Comparison of ENCODE assay signal across 13 cellular contexts in the genomic region with DNA sequence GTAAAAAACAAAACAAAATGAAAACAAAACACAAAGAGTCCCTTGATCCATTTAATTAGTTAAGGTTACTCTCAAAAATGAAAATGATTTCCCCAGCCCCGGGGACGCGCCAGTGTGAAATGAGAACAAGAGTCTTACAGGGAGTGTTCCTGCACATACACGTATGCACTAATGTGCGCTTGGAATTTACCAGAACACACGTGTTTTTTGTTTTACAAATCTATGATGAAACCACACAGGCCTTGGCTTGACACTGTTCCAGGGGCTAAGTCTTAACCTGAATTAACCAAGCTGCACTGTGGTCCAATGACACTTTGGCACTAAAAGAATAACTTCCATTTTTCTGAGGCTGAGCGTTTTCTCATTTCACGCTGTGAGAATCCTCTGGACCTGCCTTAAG.
DNase-seq lines count a peak whose midpoint lies in the region; ATAC-seq, FAIRE-seq and TF ChIP-seq lines count a peak whose summit lies in the region.
"Had no signal": no experiment of that assay in that cellular context is flagged by ENCODE, and none has a peak within 500 bp of the region (broad histone marks: within the 10 kb centered on the region; RNA-seq: fewer than 3 reads in every experiment).

No MANE protein-coding gene starts in this region.

- peaks cover 0 to 98% (median 89%) of the 10 kb centered on the region in 12 donors for H3K4me1 ChIP-seq in heart left ventricle
- peaks cover 25 to 74% of the 10 kb centered on the region in 2 donors for H3K4me1 ChIP-seq in muscle layer of duodenum (ENCODE audit: control insufficient read depth in 1 of 2, insufficient read depth in 2 of 2, low read length in 2 of 2)
- H3K4me1 ChIP-seq in uterus, result peaks cover 35 to 65% of the 10 kb centered on the region in 2 donors

- TF ChIP-seq POLR2A in heart left ventricle (IDR thresholded peaks at IDR 0.05), result no peak
- no peak for TF ChIP-seq POLR2A in uterus (IDR thresholded peaks at IDR 0.05)

- WGBS in heart left ventricle, 4 donors, result 70 to 75% (median 70%) methylated on average over 8 of the region's 8 CpGs

- H3K36me3 ChIP-seq in heart left ventricle (peaks cover 0 to 44% (median 2%) of the 10 kb centered on the region in 9 donors), muscle layer of duodenum (ENCODE audit: control insufficient read depth in 1 of 2, insufficient read depth in 2 of 2, low read length in 2 of 2) (peaks cover 0 to 8% of the 10 kb centered on the region in 2 donors), uterus (no peaks in the 10 kb centered on the region)
- H3K36me3 ChIP-seq: tibial nerve had no signal

- DNase-seq in heart left ventricle, result no peak
- no peak for DNase-seq in left ventricle myocardium superior
- DNase-seq in epithelial cell of prostate (ENCODE audit: low read depth, low spot score), result peak; percentile 36
- peak; percentile 51 to 56 for DNase-seq in uterus
- DNase-seq in islet precursor cell, result no peak
- no peak for DNase-seq in D721Med (ENCODE audit: insufficient read length, low spot score)
- DNase-seq: DND-41; NCI-H2081; NK-92 treated with Interleukin-12 subunit alpha and Interleukin-12 subunit beta, amount 100 ng/mL, for 24 hours; spleen had no signal

- TF ChIP-seq CTCF in heart left ventricle (IDR thresholded peaks at IDR 0.05), result no peak
- TF ChIP-seq CTCF in uterus (IDR thresholded peaks at IDR 0.05), result no peak
- TF ChIP-seq CTCF in D721Med (IDR thresholded peaks at IDR 0.05; ENCODE audit: insufficient read depth, missing control alignments), result no peak

- ATAC-seq in heart left ventricle, result no peak
- no peak for ATAC-seq in left ventricle myocardium superior
- ATAC-seq in SK-N-SH treated with all-trans-retinoic acid at 6 μM for 48 hours, result no peak

- intact Hi-C loops in heart left ventricle (cut with DNase I), result no loop called here
- intact Hi-C loops in left ventricle myocardium superior (cut with micrococcal nuclease), result no loop called here
- intact Hi-C loops in uterus (cut with DNase I; ENCODE audit: low total_unique reads), result no loop called here

- no peak overlapping the region for H3K4me3 ChIP-seq in heart left ventricle
- H3K4me3 ChIP-seq in muscle layer of duodenum (ENCODE audit: low read depth in 1 of 2, low read length in 2 of 2), result no peak overlapping the region
- H3K4me3 ChIP-seq in uterus, result no peak overlapping the region
- H3K4me3 ChIP-seq: tibial nerve had no signal

- H3K27ac ChIP-seq in heart left ventricle, result peak overlapping the region in 8 of 12 donors; percentile 15 to 92 (median 48)
- H3K27ac ChIP-seq in epithelial cell of prostate, result peak overlapping the region; percentile 17
- H3K27ac ChIP-seq in muscle layer of duodenum (ENCODE audit: low read length), result peak overlapping the region; percentile 6
- H3K27ac ChIP-seq in uterus, result peak overlapping the region; percentile 67 to 78

- H3K27me3 ChIP-seq in heart left ventricle, result no peaks in the 10 kb centered on the region
- no peaks in the 10 kb centered on the region for H3K27me3 ChIP-seq in muscle layer of duodenum (ENCODE audit: low read depth, low read length)
- H3K27me3 ChIP-seq in uterus, result no peaks in the 10 kb centered on the region
- H3K27me3 ChIP-seq: spleen, tibial nerve had no signal

- no peak for FAIRE-seq in D721Med (lab: Jason Lieb, UNC)

- no peaks in the 10 kb centered on the region for H3K9me3 ChIP-seq in heart left ventricle
- H3K9me3 ChIP-seq in muscle layer of duodenum (ENCODE audit: control insufficient read depth in 1 of 2, low read length in 2 of 2), result no peaks in the 10 kb centered on the region
- no peaks in the 10 kb centered on the region for H3K9me3 ChIP-seq in uterus
- H3K9me3 ChIP-seq: spleen, tibial nerve had no signal

TF ChIP-seq in SK-N-SH treated with all-trans-retinoic acid at 6 μM for 48 hours, 23 proteins besides CTCF, POLR2A, EP300 and RAD21:
- TF ChIP-seq CSDC2 (CRISPR knock-in tag; IDR thresholded peaks at IDR 0.05) (no peak), TCF4 (CRISPR knock-in tag; IDR thresholded peaks at IDR 0.05; ENCODE audit: borderline replicate concordance) (no peak), RARB (CRISPR knock-in tag; IDR thresholded peaks at IDR 0.05) (no peak), ZNF70 (CRISPR knock-in tag; IDR thresholded peaks at IDR 0.05) (no peak), ISL1 (CRISPR knock-in tag; IDR thresholded peaks at IDR 0.05) (no peak), OSR1 (CRISPR knock-in tag; IDR thresholded peaks at IDR 0.05) (no peak), ZFP30 (CRISPR knock-in tag; IDR thresholded peaks at IDR 0.05) (no peak), SNAI2 (CRISPR knock-in tag; IDR thresholded peaks at IDR 0.05) (no peak), ZNF8 (CRISPR knock-in tag; IDR thresholded peaks at IDR 0.05) (no peak), BACH2 (CRISPR knock-in tag; IDR thresholded peaks at IDR 0.05; ENCODE audit: borderline replicate concordance) (no peak), GLIS3 (CRISPR knock-in tag; IDR thresholded peaks at IDR 0.05) (no peak), TOX (CRISPR knock-in tag; IDR thresholded peaks at IDR 0.05; ENCODE audit: borderline replicate concordance) (no peak), ZNF565 (CRISPR knock-in tag; conservative IDR thresholded peaks at IDR 0.05; ENCODE audit: low read depth) (no peak), ARNTL (CRISPR knock-in tag; IDR thresholded peaks at IDR 0.05; ENCODE audit: borderline replicate concordance, low read depth) (no peak), ZC3H10 (CRISPR knock-in tag; IDR thresholded peaks at IDR 0.05) (no peak)
- TF ChIP-seq, protein P1, sequence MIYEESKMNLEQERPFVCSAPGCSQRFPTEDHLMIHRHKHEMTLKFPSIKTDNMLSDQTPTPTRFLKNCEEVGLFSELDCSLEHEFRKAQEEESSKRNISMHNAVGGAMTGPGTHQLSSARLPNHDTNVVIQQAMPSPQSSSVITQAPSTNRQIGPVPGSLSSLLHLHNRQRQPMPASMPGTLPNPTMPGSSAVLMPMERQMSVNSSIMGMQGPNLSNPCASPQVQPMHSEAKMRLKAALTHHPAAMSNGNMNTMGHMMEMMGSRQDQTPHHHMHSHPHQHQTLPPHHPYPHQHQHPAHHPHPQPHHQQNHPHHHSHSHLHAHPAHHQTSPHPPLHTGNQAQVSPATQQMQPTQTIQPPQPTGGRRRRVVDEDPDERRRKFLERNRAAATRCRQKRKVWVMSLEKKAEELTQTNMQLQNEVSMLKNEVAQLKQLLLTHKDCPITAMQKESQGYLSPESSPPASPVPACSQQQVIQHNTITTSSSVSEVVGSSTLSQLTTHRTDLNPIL (CRISPR knock-in tag; IDR thresholded peaks at IDR 0.05; ENCODE audit: low read depth), result no peak
- TF ChIP-seq, protein P2, sequence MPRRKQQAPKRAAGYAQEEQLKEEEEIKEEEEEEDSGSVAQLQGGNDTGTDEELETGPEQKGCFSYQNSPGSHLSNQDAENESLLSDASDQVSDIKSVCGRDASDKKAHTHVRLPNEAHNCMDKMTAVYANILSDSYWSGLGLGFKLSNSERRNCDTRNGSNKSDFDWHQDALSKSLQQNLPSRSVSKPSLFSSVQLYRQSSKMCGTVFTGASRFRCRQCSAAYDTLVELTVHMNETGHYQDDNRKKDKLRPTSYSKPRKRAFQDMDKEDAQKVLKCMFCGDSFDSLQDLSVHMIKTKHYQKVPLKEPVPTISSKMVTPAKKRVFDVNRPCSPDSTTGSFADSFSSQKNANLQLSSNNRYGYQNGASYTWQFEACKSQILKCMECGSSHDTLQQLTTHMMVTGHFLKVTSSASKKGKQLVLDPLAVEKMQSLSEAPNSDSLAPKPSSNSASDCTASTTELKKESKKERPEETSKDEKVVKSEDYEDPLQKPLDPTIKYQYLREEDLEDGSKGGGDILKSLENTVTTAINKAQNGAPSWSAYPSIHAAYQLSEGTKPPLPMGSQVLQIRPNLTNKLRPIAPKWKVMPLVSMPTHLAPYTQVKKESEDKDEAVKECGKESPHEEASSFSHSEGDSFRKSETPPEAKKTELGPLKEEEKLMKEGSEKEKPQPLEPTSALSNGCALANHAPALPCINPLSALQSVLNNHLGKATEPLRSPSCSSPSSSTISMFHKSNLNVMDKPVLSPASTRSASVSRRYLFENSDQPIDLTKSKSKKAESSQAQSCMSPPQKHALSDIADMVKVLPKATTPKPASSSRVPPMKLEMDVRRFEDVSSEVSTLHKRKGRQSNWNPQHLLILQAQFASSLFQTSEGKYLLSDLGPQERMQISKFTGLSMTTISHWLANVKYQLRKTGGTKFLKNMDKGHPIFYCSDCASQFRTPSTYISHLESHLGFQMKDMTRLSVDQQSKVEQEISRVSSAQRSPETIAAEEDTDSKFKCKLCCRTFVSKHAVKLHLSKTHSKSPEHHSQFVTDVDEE (CRISPR knock-in tag; IDR thresholded peaks at IDR 0.05), result no peak
- TF ChIP-seq, protein P3, sequence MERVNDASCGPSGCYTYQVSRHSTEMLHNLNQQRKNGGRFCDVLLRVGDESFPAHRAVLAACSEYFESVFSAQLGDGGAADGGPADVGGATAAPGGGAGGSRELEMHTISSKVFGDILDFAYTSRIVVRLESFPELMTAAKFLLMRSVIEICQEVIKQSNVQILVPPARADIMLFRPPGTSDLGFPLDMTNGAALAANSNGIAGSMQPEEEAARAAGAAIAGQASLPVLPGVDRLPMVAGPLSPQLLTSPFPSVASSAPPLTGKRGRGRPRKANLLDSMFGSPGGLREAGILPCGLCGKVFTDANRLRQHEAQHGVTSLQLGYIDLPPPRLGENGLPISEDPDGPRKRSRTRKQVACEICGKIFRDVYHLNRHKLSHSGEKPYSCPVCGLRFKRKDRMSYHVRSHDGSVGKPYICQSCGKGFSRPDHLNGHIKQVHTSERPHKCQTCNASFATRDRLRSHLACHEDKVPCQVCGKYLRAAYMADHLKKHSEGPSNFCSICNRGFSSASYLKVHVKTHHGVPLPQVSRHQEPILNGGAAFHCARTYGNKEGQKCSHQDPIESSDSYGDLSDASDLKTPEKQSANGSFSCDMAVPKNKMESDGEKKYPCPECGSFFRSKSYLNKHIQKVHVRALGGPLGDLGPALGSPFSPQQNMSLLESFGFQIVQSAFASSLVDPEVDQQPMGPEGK (CRISPR knock-in tag; IDR thresholded peaks at IDR 0.05; ENCODE audit: borderline replicate concordance), result no peak
TF ChIP-seq in SK-N-SH treated with all-trans-retinoic acid at 6 μM for 48 hours: peak in this region for 0.

Comparison
In these comparisons a context has a peak if more than half of its experiments do, and no peak if none do; other contexts are left out.
1. DNase-seq: peak in epithelial cell of prostate (single experiment) and uterus (2 of 2); none in heart left ventricle (0 of 5), left ventricle myocardium superior (single experiment), islet precursor cell (single experiment) and D721Med (single experiment).
2. H3K27ac ChIP-seq: peak in every context shown above with its lines; median percentile 72 in uterus; 48 in heart left ventricle; 17 in epithelial cell of prostate; 6 in muscle layer of duodenum.